1 cellular context compared by ENCODE assay signal in genomic region chr14:100402631-100403030, GRCh38.
TF ChIP-seq lines count a peak whose summit lies in the region.

No MANE protein-coding gene starts in this region.

TF ChIP-seq in IMR-90, 13 proteins besides CTCF, POLR2A, EP300 and RAD21 (continued from another document):
- no peak for TF ChIP-seq ELK1 (IDR thresholded peaks at IDR 0.05; ENCODE audit: borderline replicate concordance, low read depth, low read length)
- TF ChIP-seq RCOR1 (IDR thresholded peaks at IDR 0.05; ENCODE audit: insufficient replicate concordance, low read length), result no peak
- TF ChIP-seq FOS (IDR thresholded peaks at IDR 0.05; ENCODE audit: low read depth, low read length), result no peak
- no peak for TF ChIP-seq CEBPB (IDR thresholded peaks at IDR 0.05; ENCODE audit: low read depth, low read length)
